ENCODE assay signal across 8 cellular contexts in genomic region chr6:53171605-53172467, GRCh38. TPM values are rescaled to one million over a fixed set of nuclear protein-coding genes. Genes with fewer than 3 reads are reported as not detected.
DNase-seq lines count a peak whose midpoint lies in the region; ATAC-seq lines count a peak whose summit lies in the region.

No MANE protein-coding gene starts in this region.

- intact Hi-C loops in left colon (cut with DNase I, micrococcal nuclease), result loop anchor here (2.0 to 10.0 kb wide), 4 partner anchors 310 to 555 kb away; no protein-coding TSS in a partner anchor

- DNase-seq in Ammon's horn (ENCODE audit: low spot score), result peak; percentile 93
- peak; percentile 67 for DNase-seq in NCI-H510A (lab: John Stamatoyannopoulos, UW)
- DNase-seq in activated CD4-positive, alpha-beta T cell treated with anti-CD3 and anti-CD28 coated beads for 24 hours (ENCODE audit: low read depth in 2 of 2), result peak; percentile 86 to 89
- peak; percentile 75 for DNase-seq in cerebellum (ENCODE audit: low spot score)
- DNase-seq in left colon, result peak; percentile 71 to 89
- peak; percentile 93 for DNase-seq in stimulated activated CD4-positive, alpha-beta T cell treated with anti-CD3 and anti-CD28 coated beads, Interleukin-4, amount 100 ng/mL, for 24 hours

- ATAC-seq in GM18907 (IDR thresholded peaks at IDR 0.05; ENCODE audit: unreplicated experiment), result peak; percentile 86
- ATAC-seq in HG03159 (IDR thresholded peaks at IDR 0.05; ENCODE audit: unreplicated experiment), result peak; percentile 90
- ATAC-seq in left colon, result peak; percentile 97

RNA-seq across cellular contexts. Expression of gene GCM1, which starts 23.2 kb away (rescaled TPM):
- total RNA-seq in cerebellum, result not detected
- not detected for total RNA-seq in left colon

Comparison
In these comparisons a context has a peak if more than half of its experiments do, and no peak if none do; other contexts are left out.
1. Peak in every context shown above with its lines: DNase-seq and ATAC-seq.